21 cellular contexts compared by ENCODE assay signal in the genomic region with DNA sequence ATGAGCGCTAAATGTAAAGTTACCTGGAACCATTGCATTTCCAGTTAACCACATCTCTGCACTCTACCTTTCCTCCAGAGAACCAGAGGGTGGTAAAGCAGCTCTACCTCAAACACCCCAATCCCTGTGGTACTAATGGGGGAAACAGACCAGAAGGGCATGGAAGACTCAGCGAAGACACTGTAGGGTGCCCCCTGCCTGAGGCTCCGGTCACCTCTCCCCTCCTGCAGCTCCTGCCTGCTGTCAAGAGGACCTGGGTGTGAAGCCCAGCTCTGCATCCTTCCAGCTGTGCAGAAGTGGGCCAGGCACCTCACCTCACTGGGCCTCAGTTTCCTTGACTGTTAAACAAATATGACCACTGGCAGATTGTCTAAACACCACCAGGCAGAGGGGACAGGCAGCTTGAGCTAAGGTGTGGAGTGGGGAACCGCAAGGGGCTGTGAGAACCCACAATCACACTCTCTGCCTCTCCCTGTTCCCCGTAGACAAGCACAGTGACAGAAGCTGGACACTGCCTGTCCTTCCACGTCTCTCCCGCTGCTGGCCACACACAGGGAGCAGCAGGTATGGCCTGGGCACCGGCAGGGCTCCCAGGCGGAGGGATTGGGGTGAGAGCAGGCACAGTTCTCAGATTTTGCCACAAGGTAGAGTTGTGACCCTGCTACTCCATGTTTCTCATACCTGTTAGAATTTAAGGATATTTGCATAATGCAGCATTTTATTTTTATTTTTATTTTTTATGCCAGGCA. TPM values are rescaled to one million over a fixed set of nuclear protein-coding genes. Genes with fewer than 3 reads are reported as not detected.
DNase-seq lines count a peak whose midpoint lies in the region; ATAC-seq and TF ChIP-seq lines count a peak whose summit lies in the region.
"Had no signal": no experiment of that assay in that cellular context is flagged by ENCODE, and none has a peak within 500 bp of the region (broad histone marks: within the 10 kb centered on the region; RNA-seq: fewer than 3 reads in every experiment).

No MANE protein-coding gene starts in this region.

- H2BK5ac ChIP-seq in H9 (ENCODE audit: insufficient read length, low read length), result no peak overlapping the region

- no peak overlapping the region for H2AFZ ChIP-seq in H9 (ENCODE audit: low read length)

- no peak overlapping the region for H3K4me3 ChIP-seq in upper lobe of right lung
- H3K4me3 ChIP-seq: A549, HAP-1 had no signal

- H3K4ac ChIP-seq in H9 (ENCODE audit: low read depth, low read length), result no peak overlapping the region

- no peaks in the 10 kb centered on the region for H3K79me1 ChIP-seq in H9 (ENCODE audit: insufficient read depth, low read depth, low read length, poor library complexity, severe bottlenecking)

- H3K36me3 ChIP-seq in upper lobe of right lung, result no peaks in the 10 kb centered on the region
- H3K36me3 ChIP-seq: HAP-1 had no signal

- H3K9me3 ChIP-seq in H9 (ENCODE audit: control insufficient read depth, low read depth, low read length), result no peaks in the 10 kb centered on the region
- no peaks in the 10 kb centered on the region for H3K9me3 ChIP-seq in upper lobe of right lung
- H3K9me3 ChIP-seq: A549, Caco-2, HAP-1 had no signal

- no peak overlapping the region for H3K18ac ChIP-seq in H9 (ENCODE audit: insufficient read length, low read depth, low read length)

- H2BK120ac ChIP-seq in H9 (ENCODE audit: low read depth, low read length, poor library complexity, severe bottlenecking), result no peak overlapping the region

- TF ChIP-seq CTCF in H9 (conservative IDR thresholded peaks at IDR 0.05) (peak; percentile 32; the same call in 1 of the 3 replicates), upper lobe of right lung (IDR thresholded peaks at IDR 0.05) (no peak)

- H3K23ac ChIP-seq in H9 (ENCODE audit: insufficient read length, low read depth, low read length), result no peak overlapping the region

- no peak overlapping the region for H3K4me2 ChIP-seq in H9 (ENCODE audit: insufficient read depth, insufficient read length, low read length)
- H3K4me2 ChIP-seq: A549 had no signal

- H4K8ac ChIP-seq in H9 (replicated peaks; ENCODE audit: insufficient read length, low read depth, low read length), result no peak overlapping the region

- DNase-seq in activated CD8-positive, alpha-beta memory T cell treated with anti-CD3 and anti-CD28 coated beads for 24 hours, result peak; percentile 41
- no peak for DNase-seq in activated CD8-positive, alpha-beta memory T cell treated with anti-CD3 and anti-CD28 coated beads, Interleukin-2, amount 50 U/mL, for 48 hours
- peak; percentile 29 for DNase-seq in H9
- DNase-seq in left lobe of liver (ENCODE audit: low spot score), result peak; percentile 16
- DNase-seq in upper lobe of right lung, result no peak
- no peak for DNase-seq in D341Med (ENCODE audit: low spot score)
- DNase-seq: AML-193; Caco-2; CD4-positive, alpha-beta T cell; DMS153; DMS79; GF-D8; GOT3; IMR-90 had no signal

- no peak overlapping the region for H2BK12ac ChIP-seq in H9 (ENCODE audit: insufficient read length, low read depth, low read length)

- H3K27me3 ChIP-seq in H9 (ENCODE audit: insufficient read depth, low read length), result no peaks in the 10 kb centered on the region
- H3K27me3 ChIP-seq in upper lobe of right lung, result no peaks in the 10 kb centered on the region

- H3K4me1 Mint-ChIP-seq in H9, result no peaks in the 10 kb centered on the region

- H3T11ph ChIP-seq in H9 (ENCODE audit: low read length), result no peak overlapping the region

- H3K9me3 Mint-ChIP-seq in H9, result no peaks in the 10 kb centered on the region; a peak in 1 of 5 replicates
- H3K9me3 Mint-ChIP-seq: CD4-positive, alpha-beta T cell had no signal

- ATAC-seq in left lobe of liver (no peak), upper lobe of right lung (peak; percentile 8), HG03108 (IDR thresholded peaks at IDR 0.05; ENCODE audit: unreplicated experiment) (no peak)
- ATAC-seq: A549 had no signal

- no peak overlapping the region for H3K27ac Mint-ChIP-seq in H9
- H3K27ac Mint-ChIP-seq: CD4-positive, alpha-beta T cell had no signal

- H2BK15ac ChIP-seq in H9 (ENCODE audit: low read depth, low read length), result no peak overlapping the region

- H3K9ac ChIP-seq in H9 (ENCODE audit: extremely low read depth, insufficient read length, low read length), result no peak overlapping the region

- no peak overlapping the region for H3K14ac ChIP-seq in H9 (ENCODE audit: insufficient read depth, low read length)

- no peak overlapping the region for H2AK5ac ChIP-seq in H9 (ENCODE audit: insufficient read length, low read length)

- H4K20me1 ChIP-seq in H9 (ENCODE audit: control insufficient read depth, insufficient read depth, insufficient read length), result no peaks in the 10 kb centered on the region

- H4K91ac ChIP-seq in H9 (ENCODE audit: insufficient read length, low read depth, low read length), result no peak overlapping the region

- no peak overlapping the region for H2BK20ac ChIP-seq in H9 (ENCODE audit: low read depth, low read length, poor library complexity, severe bottlenecking)

- no peaks in the 10 kb centered on the region for H3K23me2 ChIP-seq in H9 (ENCODE audit: insufficient read length, low read depth, low read length, poor library complexity, severe bottlenecking)

- H3K4me1 ChIP-seq in H9 (ENCODE audit: insufficient read depth, low read length) (no peaks in the 10 kb centered on the region), upper lobe of right lung (no peaks in the 10 kb centered on the region)
- H3K4me1 ChIP-seq: A549, Caco-2, HAP-1 had no signal

- H3K4me3 Mint-ChIP-seq in H9, result no peak overlapping the region
- H3K4me3 Mint-ChIP-seq: CD4-positive, alpha-beta T cell had no signal

- intact Hi-C loops in upper lobe of right lung (cut with DNase I), result no loop called here

- no peak overlapping the region for H3K56ac ChIP-seq in H9 (ENCODE audit: insufficient read length, low read depth, low read length)

- H3K27me3 Mint-ChIP-seq in H9 (ENCODE audit: low read depth), result peaks cover 22% of the 10 kb centered on the region

- no peaks in the 10 kb centered on the region for H3K79me2 ChIP-seq in H9 (ENCODE audit: insufficient read depth, low read length)

- H3K27ac ChIP-seq in H9 (ENCODE audit: insufficient read length, low read depth, low read length), result no peak overlapping the region
- H3K27ac ChIP-seq in upper lobe of right lung, result no peak overlapping the region
- H3K27ac ChIP-seq: 22Rv1, A549, C4-2B, HL-60 had no signal

- H3K36me3 Mint-ChIP-seq in H9 (ENCODE audit: insufficient read depth in 1 of 3, low read depth in 3 of 3), result no peaks in the 10 kb centered on the region

- H4K5ac ChIP-seq in H9 (ENCODE audit: insufficient read length, low read depth, low read length), result no peak overlapping the region

- no CpG with 5 or more reads among the region's 9 CpGs for WGBS in H9 (ENCODE audit: extremely low coverage, insufficient read length, low lambda C conversion rate)

RNA-seq across cellular contexts. Expression of a gene that starts 9.1 kb away (rescaled TPM):
- total RNA-seq in H9 (2021) (not detected in 2 replicates), left lobe of liver (not detected), upper lobe of right lung (not detected)
- total RNA-seq: Caco-2; CD4-positive, alpha-beta T cell; HT1080; IMR-90 had no signal

RNA-seq across cellular contexts. Expression of a gene that starts 58.3 kb away (rescaled TPM):
- total RNA-seq in H9 (2021), result not detected in 2 replicates
- not detected for total RNA-seq in left lobe of liver
- total RNA-seq in upper lobe of right lung, result not detected
- total RNA-seq: Caco-2; CD4-positive, alpha-beta T cell; HT1080; IMR-90 had no signal

Comparison
In these comparisons a context has a peak if more than half of its experiments do, and no peak if none do; other contexts are left out.
1. DNase-seq: peak in activated CD8-positive, alpha-beta memory T cell treated with anti-CD3 and anti-CD28 coated beads for 24 hours (single experiment), H9 (single experiment) and left lobe of liver (single experiment); none in activated CD8-positive, alpha-beta memory T cell treated with anti-CD3 and anti-CD28 coated beads, Interleukin-2, amount 50 U/mL, for 48 hours (single experiment), upper lobe of right lung (single experiment) and D341Med (single experiment).